Comparison of ENCODE assay signal across 8 cellular contexts in genomic region chr16:46974352-46974751, GRCh38. TPM values are rescaled to one million over a fixed set of nuclear protein-coding genes. Genes with fewer than 3 reads are reported as not detected.
DNase-seq lines count a peak whose midpoint lies in the region; ATAC-seq and TF ChIP-seq lines count a peak whose summit lies in the region.

No MANE protein-coding gene starts in this region.

- peak overlapping the region; percentile 92 for H3K4me3 Mint-ChIP-seq in activated CD4-positive, alpha-beta T cell treated with anti-CD3 and anti-CD28 coated beads, Interleukin-2, amount 10 ng/mL, durations not matched to agents 7 days and 5 days

- POLR2A ChIA-PET in activated CD4-positive, alpha-beta T cell treated with anti-CD3 and anti-CD28 coated beads, Interleukin-2, amount 10 ng/mL, durations not matched to agents 7 days and 5 days (lab: Charles Lee): interaction anchor here (0.7 kb wide), 1 partner anchor 109 kb away, joined by 3 read pairs; no protein-coding TSS in a partner anchor

- ATAC-seq in HG03565 (IDR thresholded peaks at IDR 0.05; ENCODE audit: unreplicated experiment): peak; percentile 37
- no peak for ATAC-seq in HG02981 (IDR thresholded peaks at IDR 0.05; ENCODE audit: unreplicated experiment)
- ATAC-seq in HG03039 (IDR thresholded peaks at IDR 0.05; ENCODE audit: unreplicated experiment): no peak

- H3K9me3 Mint-ChIP-seq in activated CD4-positive, alpha-beta T cell treated with anti-CD3 and anti-CD28 coated beads, Interleukin-2, amount 10 ng/mL, durations not matched to agents 7 days and 5 days: no peaks in the 10 kb centered on the region

- no peaks in the 10 kb centered on the region for H3K27me3 ChIP-seq in H7 (ENCODE audit: control insufficient read depth, insufficient read depth, low read length)

- peaks cover 22% of the 10 kb centered on the region for H3K36me3 Mint-ChIP-seq in activated CD4-positive, alpha-beta T cell treated with anti-CD3 and anti-CD28 coated beads, Interleukin-2, amount 10 ng/mL, durations not matched to agents 7 days and 5 days (ENCODE audit: low read depth)

- peak overlapping the region; percentile 88 for H3K4me3 ChIP-seq in fibroblast of mammary gland (ENCODE audit: control insufficient read depth, low read depth, low read length)
- peak overlapping the region; percentile 91 for H3K4me3 ChIP-seq in skeletal muscle cell (ENCODE audit: low read depth, low read length)
- H3K4me3 ChIP-seq in H7 (ENCODE audit: insufficient read depth, low read depth, low read length): no peak overlapping the region

- peak; percentile 48 for DNase-seq in activated CD4-positive, alpha-beta T cell treated with anti-CD3 and anti-CD28 coated beads, Interleukin-2, amount 10 ng/mL, durations not matched to agents 7 days and 5 days
- DNase-seq in fibroblast of mammary gland (ENCODE audit: low read depth): peak; percentile 32
- DNase-seq in skeletal muscle cell (ENCODE audit: low read depth): no peak
- DNase-seq in H7: no peak

- H3K27me3 Mint-ChIP-seq in activated CD4-positive, alpha-beta T cell treated with anti-CD3 and anti-CD28 coated beads, Interleukin-2, amount 10 ng/mL, durations not matched to agents 7 days and 5 days: no peaks in the 10 kb centered on the region

- H3K36me3 ChIP-seq in H7 (replicated peaks; ENCODE audit: control insufficient read depth, insufficient read depth, low read length): peaks cover 3% of the 10 kb centered on the region

- TF ChIP-seq CTCF in GM12872 (IDR thresholded peaks at IDR 0.05; ENCODE audit: insufficient read depth, low read depth, low read length) (peak; percentile 30; the same call in 1 of the 3 replicates), fibroblast of mammary gland (conservative IDR thresholded peaks at IDR 0.05; ENCODE audit: control insufficient read depth, insufficient read depth, low read depth, low read length) (no peak)

- peak overlapping the region; percentile 100 for H3K27ac Mint-ChIP-seq in activated CD4-positive, alpha-beta T cell treated with anti-CD3 and anti-CD28 coated beads, Interleukin-2, amount 10 ng/mL, durations not matched to agents 7 days and 5 days

- CTCF ChIA-PET in activated CD4-positive, alpha-beta T cell treated with anti-CD3 and anti-CD28 coated beads, Interleukin-2, amount 10 ng/mL, durations not matched to agents 7 days and 5 days (lab: Charles Lee): interaction anchor here (0.5 to 2.2 kb wide), 7 partner anchors 9 to 1191 kb away, joined by 3 to 6 read pairs (median 5); no protein-coding TSS in a partner anchor

- peaks cover 49% of the 10 kb centered on the region for H3K4me1 Mint-ChIP-seq in activated CD4-positive, alpha-beta T cell treated with anti-CD3 and anti-CD28 coated beads, Interleukin-2, amount 10 ng/mL, durations not matched to agents 7 days and 5 days

RNA-seq across cellular contexts. Expression of gene DNAJA2, which starts 0.9 kb away (rescaled TPM):
- total RNA-seq in activated CD4-positive, alpha-beta T cell treated with anti-CD3 and anti-CD28 coated beads, Interleukin-2, amount 10 ng/mL, durations not matched to agents 7 days and 5 days: 10 to 100 TPM; 52.8 to 54.5 TPM
- total RNA-seq in H7 (2014; rRNA removed; shearing (Covaris generic)): 91.6 and 129 TPM in 2 replicates

Comparison
In these comparisons a context has a peak if more than half of its experiments do, and no peak if none do; other contexts are left out.
1. DNase-seq: peak in activated CD4-positive, alpha-beta T cell treated with anti-CD3 and anti-CD28 coated beads, Interleukin-2, amount 10 ng/mL, durations not matched to agents 7 days and 5 days (single experiment) and fibroblast of mammary gland (single experiment); none in skeletal muscle cell (single experiment) and H7 (single experiment).